1 cellular context compared by ENCODE assay signal in genomic region chr2:96856776-96857673, GRCh38.
A peak's percentile ranks its signal among the peaks of the same experiment; 100 is the strongest.
TF ChIP-seq lines count a peak whose summit lies in the region.

No MANE protein-coding gene starts in this region.

TF ChIP-seq in HepG2, 621 proteins besides CTCF, POLR2A, EP300 and RAD21 (continued from another document and continues in another):
- no peak for TF ChIP-seq BCLAF1 (IDR thresholded peaks at IDR 0.05)
- TF ChIP-seq PBX2 (CRISPR knock-in tag; IDR thresholded peaks at IDR 0.05): no peak
- TF ChIP-seq HNF4G (IDR thresholded peaks at IDR 0.05; ENCODE audit: borderline replicate concordance, low read depth, low read length): no peak
- no peak for TF ChIP-seq HNF4G (CRISPR knock-in tag; IDR thresholded peaks at IDR 0.05; ENCODE audit: borderline replicate concordance, low read depth)
- no peak for TF ChIP-seq KDM3A (CRISPR knock-in tag; IDR thresholded peaks at IDR 0.05; ENCODE audit: low read depth)
- no peak for TF ChIP-seq CREBL2 (CRISPR knock-in tag; IDR thresholded peaks at IDR 0.05; ENCODE audit: borderline replicate concordance)
- no peak for TF ChIP-seq TCF7 (IDR thresholded peaks at IDR 0.05; ENCODE audit: low read depth)
- no peak for TF ChIP-seq ZMYM3 (CRISPR knock-in tag; IDR thresholded peaks at IDR 0.05)
- TF ChIP-seq ONECUT2 (CRISPR knock-in tag; IDR thresholded peaks at IDR 0.05): no peak
- TF ChIP-seq ZNF383 (CRISPR knock-in tag; IDR thresholded peaks at IDR 0.05; ENCODE audit: borderline replicate concordance): peak; percentile 15; the same call in 1 of the 2 replicates
- TF ChIP-seq NFE2L1 (CRISPR knock-in tag; IDR thresholded peaks at IDR 0.05; ENCODE audit: borderline replicate concordance): no peak
- no peak for TF ChIP-seq MYPOP (CRISPR knock-in tag; IDR thresholded peaks at IDR 0.05)
- no peak for TF ChIP-seq FLYWCH1 (CRISPR knock-in tag; IDR thresholded peaks at IDR 0.05)
- 0 out of 2 replicates have a peak, but pooled peaks have one; percentile 57 for TF ChIP-seq ARNTL (CRISPR knock-in tag; IDR thresholded peaks at IDR 0.05)
- TF ChIP-seq SP5 (CRISPR knock-in tag; IDR thresholded peaks at IDR 0.05; ENCODE audit: borderline replicate concordance, low read depth): no peak
- no peak for TF ChIP-seq ZNF124 (CRISPR knock-in tag; IDR thresholded peaks at IDR 0.05)
- no peak for TF ChIP-seq PHF5A (CRISPR knock-in tag; IDR thresholded peaks at IDR 0.05; ENCODE audit: low read depth, unreplicated experiment)
- TF ChIP-seq MIER2 (CRISPR knock-in tag; IDR thresholded peaks at IDR 0.05): no peak
- no peak for TF ChIP-seq ZNF780A (CRISPR knock-in tag; IDR thresholded peaks at IDR 0.05)
- no peak for TF ChIP-seq ZNF660 (CRISPR knock-in tag; IDR thresholded peaks at IDR 0.05; ENCODE audit: borderline replicate concordance, low read depth)
- no peak for TF ChIP-seq NR2F2 (IDR thresholded peaks at IDR 0.05; ENCODE audit: borderline replicate concordance, low read depth)
- TF ChIP-seq E2F5 (CRISPR knock-in tag; conservative IDR thresholded peaks at IDR 0.05): no peak
- TF ChIP-seq IRF9 (CRISPR knock-in tag; IDR thresholded peaks at IDR 0.05; ENCODE audit: borderline replicate concordance): no peak
- TF ChIP-seq GZF1 (CRISPR knock-in tag; IDR thresholded peaks at IDR 0.05): 0 out of 2 replicates have a peak, but pooled peaks have one; percentile 22
- TF ChIP-seq NFRKB (IDR thresholded peaks at IDR 0.05): no peak
- no peak for TF ChIP-seq TOPORS (CRISPR knock-in tag; IDR thresholded peaks at IDR 0.05)
- TF ChIP-seq TEAD3 (CRISPR knock-in tag; optimal IDR thresholded peaks at IDR 0.05; ENCODE audit: borderline replicate concordance): peak; percentile 31
- TF ChIP-seq PLSCR1 (CRISPR knock-in tag; IDR thresholded peaks at IDR 0.05; ENCODE audit: borderline replicate concordance): 0 out of 2 replicates have a peak, but pooled peaks have one; percentile 50
- TF ChIP-seq KDM1A (CRISPR knock-in tag; IDR thresholded peaks at IDR 0.05): no peak
- no peak for TF ChIP-seq MED1 (CRISPR knock-in tag; IDR thresholded peaks at IDR 0.05)
- no peak for TF ChIP-seq PATZ1 (CRISPR knock-in tag; IDR thresholded peaks at IDR 0.05)
- no peak for TF ChIP-seq ZZZ3 (CRISPR knock-in tag; IDR thresholded peaks at IDR 0.05; ENCODE audit: borderline replicate concordance)
- no peak; the same call in 1 of the 2 replicates for TF ChIP-seq WIZ (CRISPR knock-in tag; IDR thresholded peaks at IDR 0.05)
- no peak for TF ChIP-seq GATAD2A (CRISPR knock-in tag; IDR thresholded peaks at IDR 0.05)
- TF ChIP-seq CSRNP1 (CRISPR knock-in tag; IDR thresholded peaks at IDR 0.05): peak; percentile 47; the same call in 1 of the 2 replicates
- no peak; the same call in 1 of the 2 replicates for TF ChIP-seq ZNF484 (CRISPR knock-in tag; IDR thresholded peaks at IDR 0.05; ENCODE audit: borderline replicate concordance, low read depth)
- TF ChIP-seq MAFK (conservative IDR thresholded peaks at IDR 0.05 in 1 of 2, IDR thresholded peaks at IDR 0.05 in 1 of 2; ENCODE audit: low read length in 2 of 2): peak; percentile 53 to 58
- TF ChIP-seq SP4 (CRISPR knock-in tag; IDR thresholded peaks at IDR 0.05): no peak
- no peak for TF ChIP-seq ARID5B (CRISPR knock-in tag; IDR thresholded peaks at IDR 0.05)
- no peak for TF ChIP-seq ZNF597 (CRISPR knock-in tag; IDR thresholded peaks at IDR 0.05)
- TF ChIP-seq ZNF777 (CRISPR knock-in tag; IDR thresholded peaks at IDR 0.05): no peak
- TF ChIP-seq FOXP1 (IDR thresholded peaks at IDR 0.05): no peak
- no peak for TF ChIP-seq FOXP1 (CRISPR knock-in tag; IDR thresholded peaks at IDR 0.05)
- no peak for TF ChIP-seq ZNF775 (CRISPR knock-in tag; IDR thresholded peaks at IDR 0.05; ENCODE audit: borderline replicate concordance)
- TF ChIP-seq CAMTA2 (CRISPR knock-in tag; IDR thresholded peaks at IDR 0.05; ENCODE audit: borderline replicate concordance): 0 out of 2 replicates have a peak, but pooled peaks have one; percentile 37
- TF ChIP-seq ZNF770 (CRISPR knock-in tag; IDR thresholded peaks at IDR 0.05): no peak
